Comparison of ENCODE assay signal across 1 cellular context in the genomic region with DNA sequence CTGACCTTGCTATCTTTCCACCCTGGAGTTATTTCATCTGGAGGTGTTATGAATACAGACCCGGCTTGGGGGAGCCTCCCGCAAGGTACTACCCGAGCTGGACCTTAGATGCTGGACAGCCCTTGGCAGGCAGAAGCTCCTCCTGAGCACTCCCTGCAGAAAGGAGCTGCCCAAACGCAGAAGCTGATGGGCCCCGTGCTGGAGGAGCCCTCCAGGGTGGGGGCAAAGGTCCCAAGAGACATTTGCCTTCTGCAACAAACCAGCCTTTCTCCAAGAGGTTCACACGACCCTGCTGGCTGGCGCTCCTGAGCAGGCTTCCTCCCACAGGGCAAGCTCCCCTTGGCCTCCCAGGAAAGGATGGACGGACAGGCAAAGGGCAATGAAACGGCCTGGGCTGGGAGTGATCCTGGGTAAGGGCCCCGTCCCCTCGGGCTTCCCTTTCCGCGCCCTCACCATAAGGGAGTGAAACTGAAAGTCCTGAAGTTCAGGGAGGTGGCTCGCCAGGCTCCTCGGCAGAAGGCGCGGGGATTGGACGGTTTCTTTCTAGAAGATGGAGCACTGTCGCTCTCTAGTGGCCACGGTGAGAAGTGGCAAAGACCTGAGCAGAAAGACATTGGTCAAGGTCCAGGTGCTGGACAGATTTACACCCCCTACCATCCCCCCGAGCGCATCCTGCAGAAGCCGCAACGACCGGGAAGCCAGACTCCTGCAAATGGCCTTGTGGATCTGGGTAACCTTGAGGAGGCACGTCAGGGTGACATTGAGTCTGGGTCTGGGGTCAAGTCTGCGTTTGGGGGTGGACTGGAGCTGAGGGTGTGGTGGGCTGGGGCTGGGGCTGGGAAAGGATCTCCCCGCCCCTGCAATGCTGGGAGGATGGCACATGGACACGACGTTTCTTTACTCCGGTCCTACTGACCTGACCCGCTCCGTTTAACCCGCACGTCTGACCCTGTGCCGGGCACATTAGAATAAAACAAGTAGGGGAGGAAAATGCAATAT.
TF ChIP-seq lines count a peak whose summit lies in the region.

No MANE protein-coding gene starts in this region.

TF ChIP-seq in HepG2, 621 proteins besides CTCF, POLR2A, EP300 and RAD21 (continued from another document and continues in another):
- TF ChIP-seq, protein P1, sequence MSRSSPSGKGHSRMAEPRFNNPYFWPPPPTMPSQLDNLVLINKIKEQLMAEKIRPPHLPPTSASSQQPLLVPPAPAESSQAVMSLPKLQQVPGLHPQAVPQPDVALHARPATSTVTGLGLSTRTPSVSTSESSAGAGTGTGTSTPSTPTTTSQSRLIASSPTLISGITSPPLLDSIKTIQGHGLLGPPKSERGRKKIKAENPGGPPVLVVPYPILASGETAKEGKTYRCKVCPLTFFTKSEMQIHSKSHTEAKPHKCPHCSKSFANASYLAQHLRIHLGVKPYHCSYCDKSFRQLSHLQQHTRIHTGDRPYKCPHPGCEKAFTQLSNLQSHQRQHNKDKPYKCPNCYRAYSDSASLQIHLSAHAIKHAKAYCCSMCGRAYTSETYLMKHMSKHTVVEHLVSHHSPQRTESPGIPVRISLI (CRISPR knock-in tag; IDR thresholded peaks at IDR 0.05; ENCODE audit: borderline replicate concordance): peak; percentile 31; the same call in 1 of the 2 replicates
- TF ChIP-seq HNF4G (IDR thresholded peaks at IDR 0.05; ENCODE audit: borderline replicate concordance, low read depth, low read length) (peak; percentile 77; the same call in 1 of the 2 replicates), HNF4G (CRISPR knock-in tag; IDR thresholded peaks at IDR 0.05; ENCODE audit: borderline replicate concordance, low read depth) (no peak), ZFX (CRISPR knock-in tag; IDR thresholded peaks at IDR 0.05; ENCODE audit: low read depth) (peak; percentile 52; the same call in 1 of the 2 replicates), PHF8 (CRISPR knock-in tag; IDR thresholded peaks at IDR 0.05) (peak; percentile 50), ZNF253 (CRISPR knock-in tag; IDR thresholded peaks at IDR 0.05; ENCODE audit: borderline replicate concordance) (no peak), ZNF34 (CRISPR knock-in tag; IDR thresholded peaks at IDR 0.05; ENCODE audit: borderline replicate concordance) (0 out of 2 replicates have a peak, but pooled peaks have one; percentile 26), ZNF510 (CRISPR knock-in tag; IDR thresholded peaks at IDR 0.05; ENCODE audit: low read depth) (0 out of 2 replicates have a peak, but pooled peaks have one; percentile 14), ZBTB7A (CRISPR knock-in tag; IDR thresholded peaks at IDR 0.05) (0 out of 2 replicates have a peak, but pooled peaks have one; percentile 30), ZNF670 (CRISPR knock-in tag; IDR thresholded peaks at IDR 0.05; ENCODE audit: borderline replicate concordance) (0 out of 2 replicates have a peak, but pooled peaks have one; percentile 49), PITX1 (CRISPR knock-in tag; IDR thresholded peaks at IDR 0.05) (peak; percentile 20; the same call in 1 of the 2 replicates), HIVEP1 (CRISPR knock-in tag; IDR thresholded peaks at IDR 0.05) (peak; percentile 67; the same call in 1 of the 2 replicates), BCL6 (CRISPR knock-in tag; IDR thresholded peaks at IDR 0.05) (no peak), MEIS1 (CRISPR knock-in tag; IDR thresholded peaks at IDR 0.05; ENCODE audit: borderline replicate concordance) (peak; percentile 39; the same call in 1 of the 2 replicates), ATF7-NPFF (CRISPR knock-in tag; IDR thresholded peaks at IDR 0.05; ENCODE audit: low read depth) (0 out of 2 replicates have a peak, but pooled peaks have one; percentile 38), BORCS8-MEF2B (CRISPR knock-in tag; IDR thresholded peaks at IDR 0.05) (peak; percentile 24; the same call in 1 of the 2 replicates), ARNTL (CRISPR knock-in tag; IDR thresholded peaks at IDR 0.05) (0 out of 2 replicates have a peak, but pooled peaks have one; percentile 50), EED (CRISPR knock-in tag; IDR thresholded peaks at IDR 0.05) (no peak), SAP130 (CRISPR knock-in tag; IDR thresholded peaks at IDR 0.05; ENCODE audit: low read depth) (peak; percentile 24; the same call in 1 of the 2 replicates), HOXA9 (CRISPR knock-in tag; IDR thresholded peaks at IDR 0.05; ENCODE audit: borderline replicate concordance) (no peak), YEATS2 (CRISPR knock-in tag; IDR thresholded peaks at IDR 0.05; ENCODE audit: borderline replicate concordance) (peak; percentile 43; the same call in 1 of the 2 replicates), MTA1 (CRISPR knock-in tag; IDR thresholded peaks at IDR 0.05; ENCODE audit: borderline replicate concordance) (peak; percentile 60; the same call in 1 of the 2 replicates), GATAD2A (CRISPR knock-in tag; IDR thresholded peaks at IDR 0.05) (peak; percentile 47; the same call in 1 of the 2 replicates), AGO1 (IDR thresholded peaks at IDR 0.05; ENCODE audit: low read depth, low read length, poor library complexity, severe bottlenecking) (no peak), HNRNPL (IDR thresholded peaks at IDR 0.05; ENCODE audit: low read depth, low read length) (no peak), HDAC2 (CRISPR knock-in tag; IDR thresholded peaks at IDR 0.05) (peak; percentile 31; the same call in 1 of the 2 replicates), ZNF777 (CRISPR knock-in tag; IDR thresholded peaks at IDR 0.05) (peak; percentile 95), LCORL (IDR thresholded peaks at IDR 0.05) (no peak), LCORL (CRISPR knock-in tag; IDR thresholded peaks at IDR 0.05) (peak; percentile 73), SYNCRIP (IDR thresholded peaks at IDR 0.05; ENCODE audit: insufficient read depth, low read depth, low read length) (no peak), FOXJ3 (CRISPR knock-in tag; IDR thresholded peaks at IDR 0.05; ENCODE audit: borderline replicate concordance) (no peak), ZNF563 (CRISPR knock-in tag; IDR thresholded peaks at IDR 0.05) (0 out of 2 replicates have a peak, but pooled peaks have one; percentile 20), MIER2 (CRISPR knock-in tag; IDR thresholded peaks at IDR 0.05) (0 out of 2 replicates have a peak, but pooled peaks have one; percentile 52), ARHGAP35 (CRISPR knock-in tag; IDR thresholded peaks at IDR 0.05; ENCODE audit: borderline replicate concordance) (no peak; the same call in 1 of the 2 replicates), SMAD3 (CRISPR knock-in tag; IDR thresholded peaks at IDR 0.05) (0 out of 2 replicates have a peak, but pooled peaks have one; percentile 58), THAP11 (CRISPR knock-in tag; IDR thresholded peaks at IDR 0.05) (0 out of 2 replicates have a peak, but pooled peaks have one; percentile 16), ELF1 (CRISPR knock-in tag; IDR thresholded peaks at IDR 0.05) (no peak)
- TF ChIP-seq, protein P2, sequence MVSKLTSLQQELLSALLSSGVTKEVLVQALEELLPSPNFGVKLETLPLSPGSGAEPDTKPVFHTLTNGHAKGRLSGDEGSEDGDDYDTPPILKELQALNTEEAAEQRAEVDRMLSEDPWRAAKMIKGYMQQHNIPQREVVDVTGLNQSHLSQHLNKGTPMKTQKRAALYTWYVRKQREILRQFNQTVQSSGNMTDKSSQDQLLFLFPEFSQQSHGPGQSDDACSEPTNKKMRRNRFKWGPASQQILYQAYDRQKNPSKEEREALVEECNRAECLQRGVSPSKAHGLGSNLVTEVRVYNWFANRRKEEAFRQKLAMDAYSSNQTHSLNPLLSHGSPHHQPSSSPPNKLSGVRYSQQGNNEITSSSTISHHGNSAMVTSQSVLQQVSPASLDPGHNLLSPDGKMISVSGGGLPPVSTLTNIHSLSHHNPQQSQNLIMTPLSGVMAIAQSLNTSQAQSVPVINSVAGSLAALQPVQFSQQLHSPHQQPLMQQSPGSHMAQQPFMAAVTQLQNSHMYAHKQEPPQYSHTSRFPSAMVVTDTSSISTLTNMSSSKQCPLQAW (CRISPR knock-in tag; IDR thresholded peaks at IDR 0.05): peak; percentile 42; the same call in 1 of the 2 replicates
- TF ChIP-seq, protein P3, sequence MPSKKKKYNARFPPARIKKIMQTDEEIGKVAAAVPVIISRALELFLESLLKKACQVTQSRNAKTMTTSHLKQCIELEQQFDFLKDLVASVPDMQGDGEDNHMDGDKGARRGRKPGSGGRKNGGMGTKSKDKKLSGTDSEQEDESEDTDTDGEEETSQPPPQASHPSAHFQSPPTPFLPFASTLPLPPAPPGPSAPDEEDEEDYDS (CRISPR knock-in tag; IDR thresholded peaks at IDR 0.05): peak; percentile 30; the same call in 1 of the 2 replicates
- TF ChIP-seq, protein P4, sequence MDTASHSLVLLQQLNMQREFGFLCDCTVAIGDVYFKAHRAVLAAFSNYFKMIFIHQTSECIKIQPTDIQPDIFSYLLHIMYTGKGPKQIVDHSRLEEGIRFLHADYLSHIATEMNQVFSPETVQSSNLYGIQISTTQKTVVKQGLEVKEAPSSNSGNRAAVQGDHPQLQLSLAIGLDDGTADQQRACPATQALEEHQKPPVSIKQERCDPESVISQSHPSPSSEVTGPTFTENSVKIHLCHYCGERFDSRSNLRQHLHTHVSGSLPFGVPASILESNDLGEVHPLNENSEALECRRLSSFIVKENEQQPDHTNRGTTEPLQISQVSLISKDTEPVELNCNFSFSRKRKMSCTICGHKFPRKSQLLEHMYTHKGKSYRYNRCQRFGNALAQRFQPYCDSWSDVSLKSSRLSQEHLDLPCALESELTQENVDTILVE (CRISPR knock-in tag; IDR thresholded peaks at IDR 0.05): 0 out of 2 replicates have a peak, but pooled peaks have one; percentile 16
- TF ChIP-seq, protein P5, sequence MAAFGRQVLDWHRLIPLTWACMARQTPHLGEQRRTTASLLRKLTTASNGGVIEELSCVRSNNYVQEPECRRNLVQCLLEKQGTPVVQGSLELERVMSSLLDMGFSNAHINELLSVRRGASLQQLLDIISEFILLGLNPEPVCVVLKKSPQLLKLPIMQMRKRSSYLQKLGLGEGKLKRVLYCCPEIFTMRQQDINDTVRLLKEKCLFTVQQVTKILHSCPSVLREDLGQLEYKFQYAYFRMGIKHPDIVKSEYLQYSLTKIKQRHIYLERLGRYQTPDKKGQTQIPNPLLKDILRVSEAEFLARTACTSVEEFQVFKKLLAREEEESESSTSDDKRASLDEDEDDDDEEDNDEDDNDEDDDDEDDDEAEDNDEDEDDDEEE (CRISPR knock-in tag; IDR thresholded peaks at IDR 0.05): peak; percentile 73; the same call in 1 of the 2 replicates
- TF ChIP-seq, protein P6, sequence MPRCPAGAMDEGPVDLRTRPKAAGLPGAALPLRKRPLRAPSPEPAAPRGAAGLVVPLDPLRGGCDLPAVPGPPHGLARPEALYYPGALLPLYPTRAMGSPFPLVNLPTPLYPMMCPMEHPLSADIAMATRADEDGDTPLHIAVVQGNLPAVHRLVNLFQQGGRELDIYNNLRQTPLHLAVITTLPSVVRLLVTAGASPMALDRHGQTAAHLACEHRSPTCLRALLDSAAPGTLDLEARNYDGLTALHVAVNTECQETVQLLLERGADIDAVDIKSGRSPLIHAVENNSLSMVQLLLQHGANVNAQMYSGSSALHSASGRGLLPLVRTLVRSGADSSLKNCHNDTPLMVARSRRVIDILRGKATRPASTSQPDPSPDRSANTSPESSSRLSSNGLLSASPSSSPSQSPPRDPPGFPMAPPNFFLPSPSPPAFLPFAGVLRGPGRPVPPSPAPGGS (CRISPR knock-in tag; IDR thresholded peaks at IDR 0.05): peak; percentile 26; the same call in 1 of the 2 replicates
- TF ChIP-seq, protein P7, sequence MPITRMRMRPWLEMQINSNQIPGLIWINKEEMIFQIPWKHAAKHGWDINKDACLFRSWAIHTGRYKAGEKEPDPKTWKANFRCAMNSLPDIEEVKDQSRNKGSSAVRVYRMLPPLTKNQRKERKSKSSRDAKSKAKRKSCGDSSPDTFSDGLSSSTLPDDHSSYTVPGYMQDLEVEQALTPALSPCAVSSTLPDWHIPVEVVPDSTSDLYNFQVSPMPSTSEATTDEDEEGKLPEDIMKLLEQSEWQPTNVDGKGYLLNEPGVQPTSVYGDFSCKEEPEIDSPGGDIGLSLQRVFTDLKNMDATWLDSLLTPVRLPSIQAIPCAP (CRISPR knock-in tag; IDR thresholded peaks at IDR 0.05; ENCODE audit: low read depth): 0 out of 2 replicates have a peak, but pooled peaks have one; percentile 84
- TF ChIP-seq, protein P8, sequence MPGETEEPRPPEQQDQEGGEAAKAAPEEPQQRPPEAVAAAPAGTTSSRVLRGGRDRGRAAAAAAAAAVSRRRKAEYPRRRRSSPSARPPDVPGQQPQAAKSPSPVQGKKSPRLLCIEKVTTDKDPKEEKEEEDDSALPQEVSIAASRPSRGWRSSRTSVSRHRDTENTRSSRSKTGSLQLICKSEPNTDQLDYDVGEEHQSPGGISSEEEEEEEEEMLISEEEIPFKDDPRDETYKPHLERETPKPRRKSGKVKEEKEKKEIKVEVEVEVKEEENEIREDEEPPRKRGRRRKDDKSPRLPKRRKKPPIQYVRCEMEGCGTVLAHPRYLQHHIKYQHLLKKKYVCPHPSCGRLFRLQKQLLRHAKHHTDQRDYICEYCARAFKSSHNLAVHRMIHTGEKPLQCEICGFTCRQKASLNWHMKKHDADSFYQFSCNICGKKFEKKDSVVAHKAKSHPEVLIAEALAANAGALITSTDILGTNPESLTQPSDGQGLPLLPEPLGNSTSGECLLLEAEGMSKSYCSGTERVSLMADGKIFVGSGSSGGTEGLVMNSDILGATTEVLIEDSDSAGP (CRISPR knock-in tag; IDR thresholded peaks at IDR 0.05; ENCODE audit: borderline replicate concordance): peak; percentile 73; the same call in 1 of the 2 replicates
- TF ChIP-seq, protein P9, sequence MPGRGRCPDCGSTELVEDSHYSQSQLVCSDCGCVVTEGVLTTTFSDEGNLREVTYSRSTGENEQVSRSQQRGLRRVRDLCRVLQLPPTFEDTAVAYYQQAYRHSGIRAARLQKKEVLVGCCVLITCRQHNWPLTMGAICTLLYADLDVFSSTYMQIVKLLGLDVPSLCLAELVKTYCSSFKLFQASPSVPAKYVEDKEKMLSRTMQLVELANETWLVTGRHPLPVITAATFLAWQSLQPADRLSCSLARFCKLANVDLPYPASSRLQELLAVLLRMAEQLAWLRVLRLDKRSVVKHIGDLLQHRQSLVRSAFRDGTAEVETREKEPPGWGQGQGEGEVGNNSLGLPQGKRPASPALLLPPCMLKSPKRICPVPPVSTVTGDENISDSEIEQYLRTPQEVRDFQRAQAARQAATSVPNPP (CRISPR knock-in tag; IDR thresholded peaks at IDR 0.05): no peak
- TF ChIP-seq, protein P10, sequence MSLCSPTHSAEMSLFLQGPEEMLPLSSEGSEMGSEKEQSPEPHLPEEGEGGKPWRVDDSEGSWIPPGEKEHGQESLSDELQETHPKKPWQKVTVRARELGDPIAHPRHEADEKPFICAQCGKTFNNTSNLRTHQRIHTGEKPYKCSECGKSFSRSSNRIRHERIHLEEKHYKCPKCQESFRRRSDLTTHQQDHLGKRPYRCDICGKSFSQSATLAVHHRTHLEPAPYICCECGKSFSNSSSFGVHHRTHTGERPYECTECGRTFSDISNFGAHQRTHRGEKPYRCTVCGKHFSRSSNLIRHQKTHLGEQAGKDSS (CRISPR knock-in tag; IDR thresholded peaks at IDR 0.05; ENCODE audit: borderline replicate concordance, low read depth): peak; percentile 24; the same call in 1 of the 2 replicates
